In genomic region chr20:51062065-51062464, GRCh38 we compare ENCODE assay signal across 16 cellular contexts. TPM values are rescaled to one million over a fixed set of nuclear protein-coding genes. Genes with fewer than 3 reads are reported as not detected.
DNase-seq lines count a peak whose midpoint lies in the region; ATAC-seq and TF ChIP-seq lines count a peak whose summit lies in the region.
"Had no signal": no experiment of that assay in that cellular context is flagged by ENCODE, and none has a peak within 500 bp of the region (broad histone marks: within the 10 kb centered on the region; RNA-seq: fewer than 3 reads in every experiment).

No MANE protein-coding gene starts in this region.

- H3K4me3 Mint-ChIP-seq in activated T-helper 17 cell treated with anti-CD3 and anti-CD28 coated beads, Interleukin-2, amount 50 U/mL, for 72 hours, result peak overlapping the region; percentile 55
- no peak overlapping the region for H3K4me3 Mint-ChIP-seq in stimulated activated memory B cell treated with anti-CD40 and anti-IgM and Interleukin-4, amounts not matched to agents 10 μg/mL and 1 μg/mL and 100 μg/mL, for 72 hours

- ATAC-seq in activated T-helper 17 cell treated with anti-CD3 and anti-CD28 coated beads, Interleukin-2, amount 50 U/mL, for 72 hours (replicated peaks), result peak; percentile 79
- ATAC-seq in stimulated activated memory B cell treated with anti-CD40 and anti-IgM and Interleukin-4, amounts not matched to agents 10 μg/mL and 1 μg/mL and 100 μg/mL, for 72 hours, result peak; percentile 71
- ATAC-seq in HG02678 (IDR thresholded peaks at IDR 0.05; ENCODE audit: unreplicated experiment), result no peak
- no peak for ATAC-seq in GM19023 (IDR thresholded peaks at IDR 0.05; ENCODE audit: unreplicated experiment)
- ATAC-seq: left cardiac atrium had no signal

- H3K9me3 Mint-ChIP-seq in activated T-helper 17 cell treated with anti-CD3 and anti-CD28 coated beads, Interleukin-2, amount 50 U/mL, for 72 hours, result no peaks in the 10 kb centered on the region
- H3K9me3 Mint-ChIP-seq in stimulated activated memory B cell treated with anti-CD40 and anti-IgM and Interleukin-4, amounts not matched to agents 10 μg/mL and 1 μg/mL and 100 μg/mL, for 72 hours, result peaks cover 3% of the 10 kb centered on the region

- peak; percentile 53 for DNase-seq in activated T-cell treated with anti-CD3 and anti-CD28 coated beads for 24 hours (ENCODE audit: low read depth)
- DNase-seq in activated T-cell treated with anti-CD3 and anti-CD28 coated beads for 4 hours, result no peak
- DNase-seq in stimulated activated CD4-positive, alpha-beta T cell treated with anti-CD3 and anti-CD28 coated beads, Interleukin-12 subunit alpha, Interleukin-12 subunit beta, amount 100 ng/mL, for 48 hours (ENCODE audit: low read depth in 2 of 3, low spot score in 1 of 3), result peak; percentile 39 to 75 (median 56)
- no peak for DNase-seq in GM10266 (ENCODE audit: extremely low spot score)
- DNase-seq: COR-L47, dermis blood vessel endothelial cell, GF-D8, hippocampal formation, left cardiac atrium, NCI-H2081, ovary, RPMI8226 had no signal

- H3K27me3 Mint-ChIP-seq in activated T-helper 17 cell treated with anti-CD3 and anti-CD28 coated beads, Interleukin-2, amount 50 U/mL, for 72 hours, result peaks cover 21% of the 10 kb centered on the region
- peaks cover 83% of the 10 kb centered on the region for H3K27me3 Mint-ChIP-seq in stimulated activated memory B cell treated with anti-CD40 and anti-IgM and Interleukin-4, amounts not matched to agents 10 μg/mL and 1 μg/mL and 100 μg/mL, for 72 hours

- H3K36me3 Mint-ChIP-seq in activated T-helper 17 cell treated with anti-CD3 and anti-CD28 coated beads, Interleukin-2, amount 50 U/mL, for 72 hours (ENCODE audit: low read depth), result no peaks in the 10 kb centered on the region
- no peaks in the 10 kb centered on the region for H3K36me3 Mint-ChIP-seq in stimulated activated memory B cell treated with anti-CD40 and anti-IgM and Interleukin-4, amounts not matched to agents 10 μg/mL and 1 μg/mL and 100 μg/mL, for 72 hours

- no peak for TF ChIP-seq CTCF in GM10266 (IDR thresholded peaks at IDR 0.05; ENCODE audit: control insufficient read depth, insufficient read depth, low read depth, missing control alignments)

- H3K27ac Mint-ChIP-seq in activated T-helper 17 cell treated with anti-CD3 and anti-CD28 coated beads, Interleukin-2, amount 50 U/mL, for 72 hours, result peak overlapping the region; percentile 91
- H3K27ac Mint-ChIP-seq in stimulated activated memory B cell treated with anti-CD40 and anti-IgM and Interleukin-4, amounts not matched to agents 10 μg/mL and 1 μg/mL and 100 μg/mL, for 72 hours, result peak overlapping the region; percentile 25

- peaks cover 29% of the 10 kb centered on the region for H3K4me1 Mint-ChIP-seq in activated T-helper 17 cell treated with anti-CD3 and anti-CD28 coated beads, Interleukin-2, amount 50 U/mL, for 72 hours
- H3K4me1 Mint-ChIP-seq in stimulated activated memory B cell treated with anti-CD40 and anti-IgM and Interleukin-4, amounts not matched to agents 10 μg/mL and 1 μg/mL and 100 μg/mL, for 72 hours, result peaks cover 14% of the 10 kb centered on the region

RNA-seq across cellular contexts. Expression of gene KCNG1, which starts 39.2 kb away (rescaled TPM):
- total RNA-seq in activated T-helper 17 cell treated with anti-CD3 and anti-CD28 coated beads, Interleukin-2, amount 50 U/mL, for 72 hours, result under 1 TPM; 0.28 to 0.42 TPM

Comparison
In these comparisons a context has a peak if more than half of its experiments do, and no peak if none do; other contexts are left out.
1. DNase-seq: peak in activated T-cell treated with anti-CD3 and anti-CD28 coated beads for 24 hours (single experiment) and stimulated activated CD4-positive, alpha-beta T cell treated with anti-CD3 and anti-CD28 coated beads, Interleukin-12 subunit alpha, Interleukin-12 subunit beta, amount 100 ng/mL, for 48 hours (3 of 3); none in activated T-cell treated with anti-CD3 and anti-CD28 coated beads for 4 hours (single experiment) and GM10266 (single experiment).
2. ATAC-seq: peak in activated T-helper 17 cell treated with anti-CD3 and anti-CD28 coated beads, Interleukin-2, amount 50 U/mL, for 72 hours (single experiment) and stimulated activated memory B cell treated with anti-CD40 and anti-IgM and Interleukin-4, amounts not matched to agents 10 μg/mL and 1 μg/mL and 100 μg/mL, for 72 hours (single experiment); none in HG02678 (single experiment) and GM19023 (single experiment).